ENCODE assay signal across 1 cellular context in the genomic region with DNA sequence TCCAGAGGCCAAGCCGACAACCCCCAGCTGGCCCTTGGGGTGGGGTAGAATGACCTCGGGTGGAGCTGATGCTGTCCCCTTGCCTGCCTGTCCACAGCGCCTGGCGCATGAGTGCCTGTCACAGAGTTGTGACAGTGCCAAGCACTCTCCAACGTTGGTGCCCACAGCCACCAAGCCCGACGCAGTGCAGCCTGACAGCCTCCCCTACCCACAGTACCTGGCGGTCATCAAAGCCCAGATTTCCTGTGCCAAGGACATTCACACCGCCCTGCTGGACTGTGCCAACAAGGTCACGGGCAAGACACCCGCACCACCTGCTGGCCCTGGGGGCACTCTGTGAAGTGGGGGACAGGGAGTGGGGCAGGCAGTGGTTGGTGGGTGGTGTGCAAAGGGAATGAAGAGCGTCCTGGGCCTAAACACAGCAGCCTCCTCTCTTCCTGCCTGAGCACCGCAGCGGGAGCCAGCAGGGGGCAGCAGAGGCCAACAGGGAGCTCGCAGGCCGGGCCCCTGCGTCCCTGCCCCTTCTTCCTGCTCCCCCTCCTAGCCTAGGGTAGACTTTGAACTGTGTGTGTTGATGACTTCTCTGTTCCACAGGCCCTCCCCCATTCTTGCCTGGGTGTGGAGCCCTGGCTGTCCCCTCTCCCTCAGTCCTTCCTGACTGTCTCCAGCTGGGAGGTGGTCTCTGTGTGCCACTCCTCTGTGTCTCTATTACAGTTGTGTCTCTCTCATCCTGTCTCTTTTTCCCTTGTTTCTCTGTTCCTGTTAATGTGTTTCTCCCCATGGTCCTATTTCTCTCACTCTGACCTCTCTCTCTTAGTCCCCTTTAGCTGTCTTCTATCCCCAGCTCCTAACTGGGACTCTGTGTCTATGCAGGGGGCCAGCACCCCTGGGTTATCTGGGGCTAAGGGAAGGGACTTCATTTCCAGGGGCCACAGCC.
TF ChIP-seq lines count a peak whose summit lies in the region.

No MANE protein-coding gene starts in this region.

TF ChIP-seq in HEK293, 187 proteins besides CTCF, POLR2A, EP300 and RAD21 (continued from another document and continues in another):
- TF ChIP-seq, protein P1, sequence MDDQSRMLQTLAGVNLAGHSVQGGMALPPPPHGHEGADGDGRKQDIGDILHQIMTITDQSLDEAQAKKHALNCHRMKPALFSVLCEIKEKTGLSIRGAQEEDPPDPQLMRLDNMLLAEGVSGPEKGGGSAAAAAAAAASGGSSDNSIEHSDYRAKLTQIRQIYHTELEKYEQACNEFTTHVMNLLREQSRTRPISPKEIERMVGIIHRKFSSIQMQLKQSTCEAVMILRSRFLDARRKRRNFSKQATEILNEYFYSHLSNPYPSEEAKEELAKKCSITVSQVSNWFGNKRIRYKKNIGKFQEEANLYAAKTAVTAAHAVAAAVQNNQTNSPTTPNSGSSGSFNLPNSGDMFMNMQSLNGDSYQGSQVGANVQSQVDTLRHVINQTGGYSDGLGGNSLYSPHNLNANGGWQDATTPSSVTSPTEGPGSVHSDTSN (CRISPR knock-in tag; IDR thresholded peaks at IDR 0.05), result no peak
- TF ChIP-seq ZNF624 (tag by site-specific recombination; IDR thresholded peaks at IDR 0.05) (no peak), WT1 (tag by site-specific recombination; IDR thresholded peaks at IDR 0.05) (no peak), ZNF549 (tag by site-specific recombination; IDR thresholded peaks at IDR 0.05) (no peak), ZNF791 (tag by site-specific recombination; IDR thresholded peaks at IDR 0.05) (no peak), EGR2 (tag by site-specific recombination; IDR thresholded peaks at IDR 0.05; ENCODE audit: low read depth) (peak; percentile 28; the same call in 1 of the 2 replicates), ZNF610 (tag by site-specific recombination; IDR thresholded peaks at IDR 0.05; ENCODE audit: borderline replicate concordance) (peak; percentile 98), ZNF202 (tag by site-specific recombination; IDR thresholded peaks at IDR 0.05; ENCODE audit: borderline replicate concordance) (no peak), ZNF311 (tag by site-specific recombination; IDR thresholded peaks at IDR 0.05; ENCODE audit: borderline replicate concordance) (no peak), SP2 (tag by site-specific recombination; IDR thresholded peaks at IDR 0.05) (no peak), ZNF274 (IDR thresholded peaks at IDR 0.05; ENCODE audit: low read length) (no peak), ZNF274 (tag by site-specific recombination; IDR thresholded peaks at IDR 0.05; ENCODE audit: borderline replicate concordance) (no peak), BCL11A (tag by site-specific recombination; IDR thresholded peaks at IDR 0.05; ENCODE audit: low read depth) (no peak), ZIC2 (tag by site-specific recombination; IDR thresholded peaks at IDR 0.05) (peak; percentile 95), ZSCAN16 (tag by site-specific recombination; IDR thresholded peaks at IDR 0.05) (no peak), ZNF292 (tag by site-specific recombination; IDR thresholded peaks at IDR 0.05; ENCODE audit: borderline replicate concordance, low read depth) (no peak), ZNF133 (tag by site-specific recombination; IDR thresholded peaks at IDR 0.05) (no peak), TRIM28 (IDR thresholded peaks at IDR 0.05; ENCODE audit: borderline replicate concordance, low read length) (no peak), SP7 (tag by site-specific recombination; IDR thresholded peaks at IDR 0.05) (peak; percentile 85), ZNF19 (tag by site-specific recombination; IDR thresholded peaks at IDR 0.05; ENCODE audit: low read depth) (no peak), ZNF514 (tag by site-specific recombination; IDR thresholded peaks at IDR 0.05) (no peak), OVOL3 (tag by site-specific recombination; IDR thresholded peaks at IDR 0.05) (no peak), GLIS2 (tag by site-specific recombination; IDR thresholded peaks at IDR 0.05) (peak; percentile 72), ZNF155 (tag by site-specific recombination; IDR thresholded peaks at IDR 0.05) (no peak), ZNF555 (tag by site-specific recombination; conservative IDR thresholded peaks at IDR 0.05) (no peak), ZNF433 (tag by site-specific recombination; IDR thresholded peaks at IDR 0.05; ENCODE audit: low read depth) (no peak), ZNF571 (tag by site-specific recombination; IDR thresholded peaks at IDR 0.05) (no peak), ZNF707 (tag by site-specific recombination; IDR thresholded peaks at IDR 0.05) (no peak), GLI2 (tag by site-specific recombination; IDR thresholded peaks at IDR 0.05; ENCODE audit: borderline replicate concordance, low read depth) (no peak), ZNF394 (tag by site-specific recombination; IDR thresholded peaks at IDR 0.05; ENCODE audit: borderline replicate concordance) (no peak; the same call in 1 of the 2 replicates), ZNF621 (tag by site-specific recombination; IDR thresholded peaks at IDR 0.05) (no peak), ZNF837 (tag by site-specific recombination; IDR thresholded peaks at IDR 0.05) (no peak), ZBTB7A (tag by site-specific recombination; IDR thresholded peaks at IDR 0.05; ENCODE audit: low read depth) (peak; percentile 88; the same call in 1 of the 2 replicates), ZNF501 (tag by site-specific recombination; IDR thresholded peaks at IDR 0.05) (peak; percentile 91; the same call in 1 of the 2 replicates), ZNF510 (tag by site-specific recombination; IDR thresholded peaks at IDR 0.05; ENCODE audit: insufficient replicate concordance) (no peak), HOXD13 (CRISPR knock-in tag; IDR thresholded peaks at IDR 0.05; ENCODE audit: borderline replicate concordance) (no peak), ZNF2 (tag by site-specific recombination; IDR thresholded peaks at IDR 0.05) (peak; percentile 89; the same call in 1 of the 2 replicates), KLF8 (tag by site-specific recombination; IDR thresholded peaks at IDR 0.05) (peak; percentile 64), ZFHX2 (tag by site-specific recombination; conservative IDR thresholded peaks at IDR 0.05) (peak; percentile 55), ZNF521 (tag by site-specific recombination; IDR thresholded peaks at IDR 0.05) (0 out of 2 replicates have a peak, but pooled peaks have one; percentile 34)
- TF ChIP-seq, protein P2, sequence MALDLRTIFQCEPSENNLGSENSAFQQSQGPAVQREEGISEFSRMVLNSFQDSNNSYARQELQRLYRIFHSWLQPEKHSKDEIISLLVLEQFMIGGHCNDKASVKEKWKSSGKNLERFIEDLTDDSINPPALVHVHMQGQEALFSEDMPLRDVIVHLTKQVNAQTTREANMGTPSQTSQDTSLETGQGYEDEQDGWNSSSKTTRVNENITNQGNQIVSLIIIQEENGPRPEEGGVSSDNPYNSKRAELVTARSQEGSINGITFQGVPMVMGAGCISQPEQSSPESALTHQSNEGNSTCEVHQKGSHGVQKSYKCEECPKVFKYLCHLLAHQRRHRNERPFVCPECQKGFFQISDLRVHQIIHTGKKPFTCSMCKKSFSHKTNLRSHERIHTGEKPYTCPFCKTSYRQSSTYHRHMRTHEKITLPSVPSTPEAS (tag by site-specific recombination; IDR thresholded peaks at IDR 0.05), result peak; percentile 57
- TF ChIP-seq, protein P3, sequence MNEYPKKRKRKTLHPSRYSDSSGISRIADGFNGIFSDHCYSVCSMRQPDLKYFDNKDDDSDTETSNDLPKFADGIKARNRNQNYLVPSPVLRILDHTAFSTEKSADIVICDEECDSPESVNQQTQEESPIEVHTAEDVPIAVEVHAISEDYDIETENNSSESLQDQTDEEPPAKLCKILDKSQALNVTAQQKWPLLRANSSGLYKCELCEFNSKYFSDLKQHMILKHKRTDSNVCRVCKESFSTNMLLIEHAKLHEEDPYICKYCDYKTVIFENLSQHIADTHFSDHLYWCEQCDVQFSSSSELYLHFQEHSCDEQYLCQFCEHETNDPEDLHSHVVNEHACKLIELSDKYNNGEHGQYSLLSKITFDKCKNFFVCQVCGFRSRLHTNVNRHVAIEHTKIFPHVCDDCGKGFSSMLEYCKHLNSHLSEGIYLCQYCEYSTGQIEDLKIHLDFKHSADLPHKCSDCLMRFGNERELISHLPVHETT (tag by site-specific recombination; IDR thresholded peaks at IDR 0.05), result no peak
- TF ChIP-seq, protein P4, sequence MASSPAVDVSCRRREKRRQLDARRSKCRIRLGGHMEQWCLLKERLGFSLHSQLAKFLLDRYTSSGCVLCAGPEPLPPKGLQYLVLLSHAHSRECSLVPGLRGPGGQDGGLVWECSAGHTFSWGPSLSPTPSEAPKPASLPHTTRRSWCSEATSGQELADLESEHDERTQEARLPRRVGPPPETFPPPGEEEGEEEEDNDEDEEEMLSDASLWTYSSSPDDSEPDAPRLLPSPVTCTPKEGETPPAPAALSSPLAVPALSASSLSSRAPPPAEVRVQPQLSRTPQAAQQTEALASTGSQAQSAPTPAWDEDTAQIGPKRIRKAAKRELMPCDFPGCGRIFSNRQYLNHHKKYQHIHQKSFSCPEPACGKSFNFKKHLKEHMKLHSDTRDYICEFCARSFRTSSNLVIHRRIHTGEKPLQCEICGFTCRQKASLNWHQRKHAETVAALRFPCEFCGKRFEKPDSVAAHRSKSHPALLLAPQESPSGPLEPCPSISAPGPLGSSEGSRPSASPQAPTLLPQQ (tag by site-specific recombination; IDR thresholded peaks at IDR 0.05), result peak; percentile 88
- TF ChIP-seq, protein P5, sequence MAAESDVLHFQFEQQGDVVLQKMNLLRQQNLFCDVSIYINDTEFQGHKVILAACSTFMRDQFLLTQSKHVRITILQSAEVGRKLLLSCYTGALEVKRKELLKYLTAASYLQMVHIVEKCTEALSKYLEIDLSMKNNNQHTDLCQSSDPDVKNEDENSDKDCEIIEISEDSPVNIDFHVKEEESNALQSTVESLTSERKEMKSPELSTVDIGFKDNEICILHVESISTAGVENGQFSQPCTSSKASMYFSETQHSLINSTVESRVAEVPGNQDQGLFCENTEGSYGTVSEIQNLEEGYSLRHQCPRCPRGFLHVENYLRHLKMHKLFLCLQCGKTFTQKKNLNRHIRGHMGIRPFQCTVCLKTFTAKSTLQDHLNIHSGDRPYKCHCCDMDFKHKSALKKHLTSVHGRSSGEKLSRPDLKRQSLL (tag by site-specific recombination; IDR thresholded peaks at IDR 0.05), result no peak
- TF ChIP-seq, protein P6, sequence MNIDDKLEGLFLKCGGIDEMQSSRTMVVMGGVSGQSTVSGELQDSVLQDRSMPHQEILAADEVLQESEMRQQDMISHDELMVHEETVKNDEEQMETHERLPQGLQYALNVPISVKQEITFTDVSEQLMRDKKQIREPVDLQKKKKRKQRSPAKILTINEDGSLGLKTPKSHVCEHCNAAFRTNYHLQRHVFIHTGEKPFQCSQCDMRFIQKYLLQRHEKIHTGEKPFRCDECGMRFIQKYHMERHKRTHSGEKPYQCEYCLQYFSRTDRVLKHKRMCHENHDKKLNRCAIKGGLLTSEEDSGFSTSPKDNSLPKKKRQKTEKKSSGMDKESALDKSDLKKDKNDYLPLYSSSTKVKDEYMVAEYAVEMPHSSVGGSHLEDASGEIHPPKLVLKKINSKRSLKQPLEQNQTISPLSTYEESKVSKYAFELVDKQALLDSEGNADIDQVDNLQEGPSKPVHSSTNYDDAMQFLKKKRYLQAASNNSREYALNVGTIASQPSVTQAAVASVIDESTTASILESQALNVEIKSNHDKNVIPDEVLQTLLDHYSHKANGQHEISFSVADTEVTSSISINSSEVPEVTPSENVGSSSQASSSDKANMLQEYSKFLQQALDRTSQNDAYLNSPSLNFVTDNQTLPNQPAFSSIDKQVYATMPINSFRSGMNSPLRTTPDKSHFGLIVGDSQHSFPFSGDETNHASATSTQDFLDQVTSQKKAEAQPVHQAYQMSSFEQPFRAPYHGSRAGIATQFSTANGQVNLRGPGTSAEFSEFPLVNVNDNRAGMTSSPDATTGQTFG (tag by site-specific recombination; IDR thresholded peaks at IDR 0.05; ENCODE audit: borderline replicate concordance), result no peak
- TF ChIP-seq, protein P7, sequence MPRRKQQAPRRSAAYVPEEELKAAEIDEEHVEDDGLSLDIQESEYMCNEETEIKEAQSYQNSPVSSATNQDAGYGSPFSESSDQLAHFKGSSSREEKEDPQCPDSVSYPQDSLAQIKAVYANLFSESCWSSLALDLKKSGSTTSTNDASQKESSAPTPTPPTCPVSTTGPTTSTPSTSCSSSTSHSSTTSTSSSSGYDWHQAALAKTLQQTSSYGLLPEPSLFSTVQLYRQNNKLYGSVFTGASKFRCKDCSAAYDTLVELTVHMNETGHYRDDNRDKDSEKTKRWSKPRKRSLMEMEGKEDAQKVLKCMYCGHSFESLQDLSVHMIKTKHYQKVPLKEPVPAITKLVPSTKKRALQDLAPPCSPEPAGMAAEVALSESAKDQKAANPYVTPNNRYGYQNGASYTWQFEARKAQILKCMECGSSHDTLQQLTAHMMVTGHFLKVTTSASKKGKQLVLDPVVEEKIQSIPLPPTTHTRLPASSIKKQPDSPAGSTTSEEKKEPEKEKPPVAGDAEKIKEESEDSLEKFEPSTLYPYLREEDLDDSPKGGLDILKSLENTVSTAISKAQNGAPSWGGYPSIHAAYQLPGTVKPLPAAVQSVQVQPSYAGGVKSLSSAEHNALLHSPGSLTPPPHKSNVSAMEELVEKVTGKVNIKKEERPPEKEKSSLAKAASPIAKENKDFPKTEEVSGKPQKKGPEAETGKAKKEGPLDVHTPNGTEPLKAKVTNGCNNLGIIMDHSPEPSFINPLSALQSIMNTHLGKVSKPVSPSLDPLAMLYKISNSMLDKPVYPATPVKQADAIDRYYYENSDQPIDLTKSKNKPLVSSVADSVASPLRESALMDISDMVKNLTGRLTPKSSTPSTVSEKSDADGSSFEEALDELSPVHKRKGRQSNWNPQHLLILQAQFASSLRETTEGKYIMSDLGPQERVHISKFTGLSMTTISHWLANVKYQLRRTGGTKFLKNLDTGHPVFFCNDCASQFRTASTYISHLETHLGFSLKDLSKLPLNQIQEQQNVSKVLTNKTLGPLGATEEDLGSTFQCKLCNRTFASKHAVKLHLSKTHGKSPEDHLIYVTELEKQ (tag by site-specific recombination; IDR thresholded peaks at IDR 0.05; ENCODE audit: borderline replicate concordance), result no peak
- TF ChIP-seq, protein P8, sequence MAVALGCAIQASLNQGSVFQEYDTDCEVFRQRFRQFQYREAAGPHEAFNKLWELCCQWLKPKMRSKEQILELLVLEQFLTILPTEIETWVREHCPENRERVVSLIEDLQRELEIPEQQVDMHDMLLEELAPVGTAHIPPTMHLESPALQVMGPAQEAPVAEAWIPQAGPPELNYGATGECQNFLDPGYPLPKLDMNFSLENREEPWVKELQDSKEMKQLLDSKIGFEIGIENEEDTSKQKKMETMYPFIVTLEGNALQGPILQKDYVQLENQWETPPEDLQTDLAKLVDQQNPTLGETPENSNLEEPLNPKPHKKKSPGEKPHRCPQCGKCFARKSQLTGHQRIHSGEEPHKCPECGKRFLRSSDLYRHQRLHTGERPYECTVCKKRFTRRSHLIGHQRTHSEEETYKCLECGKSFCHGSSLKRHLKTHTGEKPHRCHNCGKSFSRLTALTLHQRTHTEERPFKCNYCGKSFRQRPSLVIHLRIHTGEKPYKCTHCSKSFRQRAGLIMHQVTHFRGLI (tag by site-specific recombination; IDR thresholded peaks at IDR 0.05), result no peak
- TF ChIP-seq, protein P9, sequence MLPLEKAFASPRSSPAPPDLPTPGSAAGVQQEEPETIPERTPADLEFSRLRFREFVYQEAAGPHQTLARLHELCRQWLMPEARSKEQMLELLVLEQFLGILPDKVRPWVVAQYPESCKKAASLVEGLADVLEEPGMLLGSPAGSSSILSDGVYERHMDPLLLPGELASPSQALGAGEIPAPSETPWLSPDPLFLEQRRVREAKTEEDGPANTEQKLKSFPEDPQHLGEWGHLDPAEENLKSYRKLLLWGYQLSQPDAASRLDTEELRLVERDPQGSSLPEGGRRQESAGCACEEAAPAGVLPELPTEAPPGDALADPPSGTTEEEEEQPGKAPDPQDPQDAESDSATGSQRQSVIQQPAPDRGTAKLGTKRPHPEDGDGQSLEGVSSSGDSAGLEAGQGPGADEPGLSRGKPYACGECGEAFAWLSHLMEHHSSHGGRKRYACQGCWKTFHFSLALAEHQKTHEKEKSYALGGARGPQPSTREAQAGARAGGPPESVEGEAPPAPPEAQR (tag by site-specific recombination; IDR thresholded peaks at IDR 0.05), result no peak; the same call in 1 of the 2 replicates
